30 cellular contexts compared by ENCODE assay signal in the genomic region with DNA sequence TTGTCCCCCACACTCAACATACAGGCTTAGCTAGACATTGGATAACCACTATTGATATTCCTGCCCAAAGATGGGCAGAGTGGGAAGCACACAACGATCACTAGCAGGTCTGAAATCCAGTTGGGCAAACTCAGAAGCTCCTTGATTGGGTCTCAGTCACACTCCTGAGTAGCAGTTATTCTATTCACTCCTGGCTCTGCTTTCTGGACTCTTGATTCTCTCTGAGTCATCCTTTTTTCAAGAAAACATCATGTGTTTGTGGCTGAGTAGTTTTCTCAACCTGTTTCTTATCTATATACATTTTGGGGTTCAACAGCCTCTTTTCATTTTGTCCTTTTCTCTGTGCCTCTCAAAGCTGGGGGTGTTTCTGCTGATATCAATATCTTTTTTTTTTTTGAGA. TPM values are rescaled to one million over a fixed set of nuclear protein-coding genes. Genes with fewer than 3 reads are reported as not detected.
"Had no signal": no experiment of that assay in that cellular context is flagged by ENCODE, and none has a peak within 500 bp of the region (broad histone marks: within the 10 kb centered on the region; RNA-seq: fewer than 3 reads in every experiment).

No MANE protein-coding gene starts in this region.

- H3K36me3 ChIP-seq: cardiac muscle cell, esophagus muscularis mucosa, right lobe of liver, thoracic aorta, uterus had no signal

- H3K4me1 ChIP-seq: right lobe of liver, uterus had no signal

- H3K27ac ChIP-seq: body of pancreas, cardiac muscle cell, esophagus muscularis mucosa, right lobe of liver, thoracic aorta, uterus had no signal

- H3K27me3 ChIP-seq: body of pancreas, cardiac muscle cell, esophagus muscularis mucosa, right lobe of liver, uterus had no signal

- DNase-seq: activated CD4-positive, alpha-beta memory T cell treated with anti-CD3 and anti-CD28 coated beads, Interleukin-2, amount 10 ng/mL, durations not matched to agents 7 days and 5 days; activated CD4-positive, alpha-beta T cell treated with anti-CD3 and anti-CD28 coated beads for 1 hour; activated CD4-positive, alpha-beta T cell treated with anti-CD3 and anti-CD28 coated beads, Interleukin-2, amount 10 ng/mL, durations not matched to agents 7 days and 5 days; activated gamma-delta T cell treated with Interleukin-2 at 50 U/mL for 16 hours; activated naive CD8-positive, alpha-beta T cell treated with anti-CD3 and anti-CD28 coated beads, Interleukin-2, amount 50 U/mL, for 24 hours; activated T-cell treated with anti-CD3 and anti-CD28 coated beads, Interleukin-2, amount 50 U/mL, for 4 hours; anterior cingulate cortex; body of pancreas; cerebellar nuclear complex; islet precursor cell; left cardiac atrium; left ventricle myocardium superior; right lobe of liver; stimulated activated CD4-positive, alpha-beta T cell treated with anti-CD3 and anti-CD28 coated beads, Interleukin-12 subunit alpha, Interleukin-12 subunit beta, amount 100 ng/mL, for 4 hours; stimulated activated CD4-positive, alpha-beta T cell treated with anti-CD3 and anti-CD28 coated beads, Interleukin-4, amount 100 ng/mL, for 1 hour; stimulated activated naive CD8-positive, alpha-beta T cell treated with anti-CD3 and anti-CD28 coated beads, Interleukin-15, Interleukin-2, amounts not matched to agents 100 U/mL and 50 U/mL, for 24 hours; T-helper 17 cell; uterus had no signal

- H3K9me3 ChIP-seq: body of pancreas, esophagus muscularis mucosa, right lobe of liver, thoracic aorta, uterus had no signal

- FAIRE-seq: endothelial cell of umbilical vein, frontal cortex had no signal

- H3K4me3 ChIP-seq: body of pancreas, cardiac muscle cell, esophagus muscularis mucosa, right lobe of liver, thoracic aorta, uterus had no signal

- ATAC-seq: activated naive CD8-positive, alpha-beta T cell treated with anti-CD3 and anti-CD28 coated beads, Interleukin-2, amount 50 U/mL, for 24 hours; activated T-cell treated with anti-CD3 and anti-CD28 coated beads, Interleukin-2, amount 50 U/mL, for 4 hours; activated T-helper 17 cell treated with anti-CD3 and anti-CD28 coated beads, Interleukin-2, amount 50 U/mL, for 72 hours; body of pancreas; left cardiac atrium; left ventricle myocardium superior; right lobe of liver; stimulated activated naive CD8-positive, alpha-beta T cell treated with anti-CD3 and anti-CD28 coated beads, Interleukin-15, Interleukin-2, amounts not matched to agents 100 U/mL and 50 U/mL, for 24 hours; T-helper 17 cell; WTC11 had no signal

RNA-seq across cellular contexts. Expression of a gene that starts 46.0 kb away (rescaled TPM):
- total RNA-seq: activated CD4-positive, alpha-beta memory T cell treated with anti-CD3 and anti-CD28 coated beads, Interleukin-2, amount 10 ng/mL, durations not matched to agents 7 days and 5 days; activated CD4-positive, alpha-beta T cell treated with anti-CD3 and anti-CD28 coated beads, Interleukin-2, amount 10 ng/mL, durations not matched to agents 7 days and 5 days; activated T-cell treated with anti-CD3 and anti-CD28 coated beads, Interleukin-2, amount 50 U/mL, for 4 hours; activated T-helper 17 cell treated with anti-CD3 and anti-CD28 coated beads, Interleukin-2, amount 50 U/mL, for 72 hours; body of pancreas; cardiac muscle cell; endothelial cell of umbilical vein; left cardiac atrium; left ventricle myocardium superior; lung microvascular endothelial cell; mucosa of gallbladder; osteocyte; posterior vena cava; right lobe of liver; skeletal muscle tissue; T-helper 17 cell; thoracic aorta; WTC11 had no signal
- polyA plus RNA-seq: cardiac muscle cell, endothelial cell of umbilical vein had no signal
